1 cellular context compared by ENCODE assay signal in genomic region chr17:41930009-41930832, GRCh38.
TF ChIP-seq lines count a peak whose summit lies in the region.

ODAD4 (plus strand) TSS chr17:41930617; CDS start chr17:41930724, 107 bp downstream.

TF ChIP-seq in HEK293, 187 proteins besides CTCF, POLR2A, EP300 and RAD21 (continued from another document):
- TF ChIP-seq ZNF629 (tag by site-specific recombination; IDR thresholded peaks at IDR 0.05) (peak; percentile 83), ZBTB7A (tag by site-specific recombination; IDR thresholded peaks at IDR 0.05; ENCODE audit: low read depth) (no peak), ZNF223 (tag by site-specific recombination; IDR thresholded peaks at IDR 0.05) (no peak), ZNF510 (tag by site-specific recombination; IDR thresholded peaks at IDR 0.05; ENCODE audit: insufficient replicate concordance) (no peak), ZNF747 (tag by site-specific recombination; IDR thresholded peaks at IDR 0.05) (no peak), SP7 (tag by site-specific recombination; IDR thresholded peaks at IDR 0.05) (peak; percentile 81), ZNF843 (tag by site-specific recombination; IDR thresholded peaks at IDR 0.05) (peak; percentile 51; the same call in 1 of the 2 replicates), ZNF148 (tag by site-specific recombination; IDR thresholded peaks at IDR 0.05; ENCODE audit: borderline replicate concordance) (no peak), ZNF544 (tag by site-specific recombination; IDR thresholded peaks at IDR 0.05) (no peak), BCL6B (tag by site-specific recombination; IDR thresholded peaks at IDR 0.05) (no peak), ZNF670 (tag by site-specific recombination; IDR thresholded peaks at IDR 0.05; ENCODE audit: low read depth) (no peak), ZBTB48 (tag by site-specific recombination; IDR thresholded peaks at IDR 0.05) (peak; percentile 97), ZNF664 (tag by site-specific recombination; IDR thresholded peaks at IDR 0.05) (peak; percentile 100), ZBTB21 (tag by site-specific recombination; IDR thresholded peaks at IDR 0.05) (no peak), ZNF112 (tag by site-specific recombination; IDR thresholded peaks at IDR 0.05) (no peak), PATZ1 (tag by site-specific recombination; IDR thresholded peaks at IDR 0.05) (peak; percentile 46; the same call in 1 of the 2 replicates), ZNF830 (tag by site-specific recombination; IDR thresholded peaks at IDR 0.05; ENCODE audit: low read depth) (no peak), ZSCAN4 (tag by site-specific recombination; IDR thresholded peaks at IDR 0.05) (peak; percentile 41), ZNF626 (tag by site-specific recombination; IDR thresholded peaks at IDR 0.05) (no peak)
